28 cellular contexts compared by ENCODE assay signal in genomic region chr10:20020677-20021076, GRCh38.
"Had no signal": no experiment of that assay in that cellular context is flagged by ENCODE, and none has a peak within 500 bp of the region (broad histone marks: within the 10 kb centered on the region; RNA-seq: fewer than 3 reads in every experiment).

No MANE protein-coding gene starts in this region.

- H3K9me3 ChIP-seq: colonic mucosa, esophagus muscularis mucosa, esophagus squamous epithelium, gastrocnemius medialis, gastroesophageal sphincter had no signal

- FAIRE-seq: colon, endometrium, endothelial cell of umbilical vein had no signal

- ATAC-seq: effector memory CD8-positive, alpha-beta T cell; esophagus mucosa; foreskin keratinocyte; gastrocnemius medialis; gastroesophageal sphincter; heart left ventricle; heart right ventricle had no signal

- H3K4me1 Mint-ChIP-seq: endodermal cell had no signal

- H3K27ac Mint-ChIP-seq: dendritic cell treated with granulocyte-macrophage colony-stimulating factor and Interleukin-4, amounts not matched to agents 40 ng/mL and 50 ng/mL, for 4 days; effector memory CD8-positive, alpha-beta T cell; endodermal cell had no signal

- H3K27me3 Mint-ChIP-seq: dendritic cell treated with granulocyte-macrophage colony-stimulating factor and Interleukin-4, amounts not matched to agents 40 ng/mL and 50 ng/mL, for 4 days; effector memory CD8-positive, alpha-beta T cell had no signal

- DNase-seq: colonic mucosa; cortex of kidney; dermis blood vessel endothelial cell; dorsolateral prefrontal cortex; effector CD4-positive, alpha-beta T cell; effector CD8-positive, alpha-beta T cell; effector memory CD4-positive, alpha-beta T cell; effector memory CD8-positive, alpha-beta T cell; endodermal cell; erythroblast; esophagus squamous epithelium; foreskin fibroblast; foreskin keratinocyte; foreskin melanocyte; gastrocnemius medialis; glutamatergic neuron; head of caudate nucleus; heart left ventricle; heart right ventricle had no signal

- H3K27ac ChIP-seq: colonic mucosa, coronary artery, epithelial cell of prostate, esophagus muscularis mucosa, esophagus squamous epithelium, foreskin keratinocyte, gastrocnemius medialis, gastroesophageal sphincter, heart left ventricle, heart right ventricle had no signal

- H3K4me3 ChIP-seq: colonic mucosa, coronary artery, dorsolateral prefrontal cortex, esophagus muscularis mucosa, esophagus squamous epithelium, gastrocnemius medialis, gastroesophageal sphincter, heart left ventricle, heart right ventricle had no signal

- H3K4me3 Mint-ChIP-seq: dendritic cell treated with granulocyte-macrophage colony-stimulating factor and Interleukin-4, amounts not matched to agents 40 ng/mL and 50 ng/mL, for 4 days; effector memory CD8-positive, alpha-beta T cell; endodermal cell had no signal

- H3K36me3 ChIP-seq: colonic mucosa, esophagus muscularis mucosa, esophagus squamous epithelium, gastrocnemius medialis, gastroesophageal sphincter, heart right ventricle had no signal

- H3K4me1 ChIP-seq: colonic mucosa, esophagus squamous epithelium, foreskin keratinocyte, gastrocnemius medialis had no signal

- H3K27me3 ChIP-seq: colonic mucosa, dorsolateral prefrontal cortex, esophagus muscularis mucosa, esophagus squamous epithelium, foreskin keratinocyte, gastrocnemius medialis, gastroesophageal sphincter, heart left ventricle, heart right ventricle had no signal
